In genomic region chr17:45267436-45268055, GRCh38 we compare ENCODE assay signal across 30 cellular contexts. TPM values are rescaled to one million over a fixed set of nuclear protein-coding genes. Genes with fewer than 3 reads are reported as not detected.
DNase-seq lines count a peak whose midpoint lies in the region; ATAC-seq, FAIRE-seq and TF ChIP-seq lines count a peak whose summit lies in the region.
"Had no signal": no experiment of that assay in that cellular context is flagged by ENCODE, and none has a peak within 500 bp of the region (broad histone marks: within the 10 kb centered on the region; RNA-seq: fewer than 3 reads in every experiment).

No MANE protein-coding gene starts in this region.

- WGBS in neuronal stem cell (ENCODE audit: extremely low coverage in 2 of 2, insufficient read length in 2 of 2, insufficient replicate concordance in 1 of 2), 2 donors = no CpG with 5 or more reads among the region's 10 CpGs

- no peak overlapping the region for H3K4me3 Mint-ChIP-seq in activated CD4-positive, alpha-beta T cell treated with anti-CD3 and anti-CD28 coated beads, Interleukin-2, amount 10 ng/mL, durations not matched to agents 7 days and 5 days
- H3K4me3 Mint-ChIP-seq in HFFc6 = no peak overlapping the region
- H3K4me3 Mint-ChIP-seq in activated naive CD8-positive, alpha-beta T cell treated with anti-CD3 and anti-CD28 coated beads, Interleukin-2, amount 10 ng/mL, durations not matched to agents 7 days and 5 days = no peak overlapping the region
- H3K4me3 Mint-ChIP-seq: CD8-positive, alpha-beta T cell; GM23338; neural crest cell had no signal

- H3K4me1 Mint-ChIP-seq in activated CD4-positive, alpha-beta T cell treated with anti-CD3 and anti-CD28 coated beads, Interleukin-2, amount 10 ng/mL, durations not matched to agents 7 days and 5 days = peaks cover 8% of the 10 kb centered on the region
- peaks cover 32% of the 10 kb centered on the region for H3K4me1 Mint-ChIP-seq in HFFc6 (ENCODE audit: low read depth)
- peaks cover 8% of the 10 kb centered on the region for H3K4me1 Mint-ChIP-seq in activated naive CD8-positive, alpha-beta T cell treated with anti-CD3 and anti-CD28 coated beads, Interleukin-2, amount 10 ng/mL, durations not matched to agents 7 days and 5 days

- H3K36me3 Mint-ChIP-seq in activated CD4-positive, alpha-beta T cell treated with anti-CD3 and anti-CD28 coated beads, Interleukin-2, amount 10 ng/mL, durations not matched to agents 7 days and 5 days (ENCODE audit: low read depth) = peaks cover 47% of the 10 kb centered on the region
- peaks cover 21% of the 10 kb centered on the region for H3K36me3 Mint-ChIP-seq in HFFc6 (ENCODE audit: low read depth)
- H3K36me3 Mint-ChIP-seq in activated naive CD8-positive, alpha-beta T cell treated with anti-CD3 and anti-CD28 coated beads, Interleukin-2, amount 10 ng/mL, durations not matched to agents 7 days and 5 days = peaks cover 9% of the 10 kb centered on the region

- no peak for DNase-seq in activated CD4-positive, alpha-beta T cell treated with anti-CD3 and anti-CD28 coated beads, Interleukin-2, amount 10 ng/mL, durations not matched to agents 7 days and 5 days
- DNase-seq in activated CD4-positive, alpha-beta T cell treated with anti-CD3 and anti-CD28 coated beads for 1 hour = no peak
- DNase-seq in HFFc6 (no peak), neuronal stem cell (ENCODE audit: low spot score) (no peak), lower lobe of right lung (no peak), GM19239 (ENCODE audit: insufficient read length, low spot score) (no peak)
- no peak for DNase-seq in activated naive CD8-positive, alpha-beta T cell treated with anti-CD3 and anti-CD28 coated beads, Interleukin-2, amount 10 ng/mL, durations not matched to agents 7 days and 5 days
- DNase-seq: CD8-positive, alpha-beta T cell; central memory CD4-positive, alpha-beta T cell; dermis blood vessel endothelial cell; esophagus squamous epithelium; foreskin melanocyte; NCI-H1092; NCI-H1694 treated with DMSO at 0.1 percent for 48 hours; NCI-H69; stimulated activated CD4-positive, alpha-beta T cell treated with anti-CD3 and anti-CD28 coated beads, Interleukin-12 subunit alpha, Interleukin-12 subunit beta, amount 100 ng/mL, for 4 hours; stimulated activated CD4-positive, alpha-beta T cell treated with anti-CD3 and anti-CD28 coated beads, Interleukin-4, amount 100 ng/mL, for 1 hour; SW 1271 had no signal

- no peak for ATAC-seq in activated naive CD8-positive, alpha-beta T cell treated with anti-CD3 and anti-CD28 coated beads, Interleukin-2, amount 10 ng/mL, durations not matched to agents 7 days and 5 days (ENCODE audit: low read depth)
- no peak for ATAC-seq in lower lobe of right lung
- no peak for ATAC-seq in HG02870 (IDR thresholded peaks at IDR 0.05; ENCODE audit: unreplicated experiment)
- ATAC-seq: activated CD4-positive, CD25-positive, alpha-beta regulatory T cell treated with anti-CD3 and anti-CD28 coated beads, Interleukin-2, amount 50 U/mL, for 24 hours; CD8-positive, alpha-beta T cell; GM23338; sciatic nerve had no signal

- no peak overlapping the region for H4K91ac ChIP-seq in neuronal stem cell (ENCODE audit: low read depth, low read length, poor library complexity)

- H3K4me1 ChIP-seq in neuronal stem cell (ENCODE audit: control insufficient read depth in 2 of 2, insufficient read depth in 1 of 2, low read depth in 1 of 2, low read length in 2 of 2) (peaks cover 0 to 4% of the 10 kb centered on the region in 2 donors), lower lobe of right lung (peaks cover 9% of the 10 kb centered on the region)

- no peak overlapping the region for H3K9ac ChIP-seq in neuronal stem cell (ENCODE audit: low read depth, low read length, poor library complexity)

- H2BK15ac ChIP-seq in neuronal stem cell (ENCODE audit: low read length) = no peak overlapping the region

- no peak overlapping the region for H2BK120ac ChIP-seq in neuronal stem cell (ENCODE audit: low read depth, low read length)

- peaks cover 2% of the 10 kb centered on the region for H3K79me1 ChIP-seq in neuronal stem cell (ENCODE audit: low read depth, low read length)

- H3K36me3 ChIP-seq in neuronal stem cell (replicated peaks in 1 of 2; ENCODE audit: control insufficient read depth in 2 of 2, insufficient read depth in 2 of 2, low read length in 2 of 2) (peaks cover 52 to 92% of the 10 kb centered on the region in 2 donors), lower lobe of right lung (peaks cover 94% of the 10 kb centered on the region)

- H3K27me3 Mint-ChIP-seq in activated CD4-positive, alpha-beta T cell treated with anti-CD3 and anti-CD28 coated beads, Interleukin-2, amount 10 ng/mL, durations not matched to agents 7 days and 5 days = no peaks in the 10 kb centered on the region
- H3K27me3 Mint-ChIP-seq in HFFc6 (ENCODE audit: insufficient read depth) = peaks cover 2% of the 10 kb centered on the region; the same call in 1 of the 2 replicates
- H3K27me3 Mint-ChIP-seq in activated naive CD8-positive, alpha-beta T cell treated with anti-CD3 and anti-CD28 coated beads, Interleukin-2, amount 10 ng/mL, durations not matched to agents 7 days and 5 days = no peaks in the 10 kb centered on the region

- H3K27ac Mint-ChIP-seq in activated CD4-positive, alpha-beta T cell treated with anti-CD3 and anti-CD28 coated beads, Interleukin-2, amount 10 ng/mL, durations not matched to agents 7 days and 5 days = peak overlapping the region; percentile 9
- 0 out of 2 replicates have a peak overlapping the region, but pooled peaks have one; percentile 1 for H3K27ac Mint-ChIP-seq in HFFc6
- H3K27ac Mint-ChIP-seq in activated naive CD8-positive, alpha-beta T cell treated with anti-CD3 and anti-CD28 coated beads, Interleukin-2, amount 10 ng/mL, durations not matched to agents 7 days and 5 days = peak overlapping the region; percentile 52
- H3K27ac Mint-ChIP-seq: CD8-positive, alpha-beta T cell; GM23338 had no signal

- H3K27ac ChIP-seq in neuronal stem cell (replicated peaks; ENCODE audit: low read length) (no peak overlapping the region), lower lobe of right lung (no peak overlapping the region)
- H3K27ac ChIP-seq: esophagus squamous epithelium, prostate gland, vagina had no signal

- H2BK12ac ChIP-seq in neuronal stem cell (ENCODE audit: low read length) = no peak overlapping the region

- H3K23ac ChIP-seq in neuronal stem cell (ENCODE audit: low read depth, low read length, poor library complexity) = no peak overlapping the region

- no peak overlapping the region for H2AFZ ChIP-seq in neuronal stem cell (ENCODE audit: low read length)
- H2AFZ ChIP-seq: GM23338 had no signal

- no peak overlapping the region for H2AK5ac ChIP-seq in neuronal stem cell (ENCODE audit: low read depth, low read length)

- CTCF ChIA-PET in activated CD4-positive, alpha-beta T cell treated with anti-CD3 and anti-CD28 coated beads, Interleukin-2, amount 10 ng/mL, durations not matched to agents 7 days and 5 days (lab: Charles Lee) = interaction anchor here (0.5 to 2.9 kb wide), 5 partner anchors 12 to 119 kb away, joined by 3 to 15 read pairs (median 3); no protein-coding TSS in a partner anchor

- H3K9me3 ChIP-seq in neuronal stem cell (replicated peaks in 1 of 2; ENCODE audit: control insufficient read depth in 2 of 2, insufficient read depth in 1 of 2, low read depth in 1 of 2, low read length in 2 of 2) (no peaks in the 10 kb centered on the region), lower lobe of right lung (no peaks in the 10 kb centered on the region)
- H3K9me3 ChIP-seq: esophagus squamous epithelium, prostate gland, vagina had no signal

- no peaks in the 10 kb centered on the region for H3K9me3 Mint-ChIP-seq in activated CD4-positive, alpha-beta T cell treated with anti-CD3 and anti-CD28 coated beads, Interleukin-2, amount 10 ng/mL, durations not matched to agents 7 days and 5 days
- no peaks in the 10 kb centered on the region for H3K9me3 Mint-ChIP-seq in HFFc6
- H3K9me3 Mint-ChIP-seq in activated naive CD8-positive, alpha-beta T cell treated with anti-CD3 and anti-CD28 coated beads, Interleukin-2, amount 10 ng/mL, durations not matched to agents 7 days and 5 days = no peaks in the 10 kb centered on the region
- H3K9me3 Mint-ChIP-seq: CD8-positive, alpha-beta T cell; GM23338; neural crest cell had no signal

- FAIRE-seq in GM19239 (lab: Jason Lieb, UNC) = no peak
- FAIRE-seq: endometrium, RCC 7860 had no signal

- H3K18ac ChIP-seq in neuronal stem cell (ENCODE audit: low read length) = peak overlapping the region; percentile 52

- no peak overlapping the region for H3K4me3 ChIP-seq in neuronal stem cell (ENCODE audit: low read length in 2 of 2)
- no peak overlapping the region for H3K4me3 ChIP-seq in lower lobe of right lung
- H3K4me3 ChIP-seq: esophagus squamous epithelium, GM23338, prostate gland, vagina had no signal

- H3K14ac ChIP-seq in neuronal stem cell (ENCODE audit: low read length) = no peak overlapping the region

- POLR2A ChIA-PET in activated CD4-positive, alpha-beta T cell treated with anti-CD3 and anti-CD28 coated beads, Interleukin-2, amount 10 ng/mL, durations not matched to agents 7 days and 5 days (lab: Charles Lee) = no interaction called here
- POLR2A ChIA-PET in activated naive CD8-positive, alpha-beta T cell treated with anti-CD3 and anti-CD28 coated beads, Interleukin-2, amount 10 ng/mL, durations not matched to agents 7 days and 5 days (lab: Charles Lee) = interaction anchor here (1.8 kb wide), 1 partner anchor 11 kb away, joined by 7 read pairs; no protein-coding TSS in a partner anchor

- no peak overlapping the region for H3K4ac ChIP-seq in neuronal stem cell (ENCODE audit: low read length)

- intact Hi-C loops in lower lobe of right lung (cut with DNase I) = no loop called here

- TF ChIP-seq CTCF in HFFc6 (IDR thresholded peaks at IDR 0.05) (no peak), lower lobe of right lung (IDR thresholded peaks at IDR 0.05) (no peak)

- no peak overlapping the region for H3K4me2 ChIP-seq in neuronal stem cell (ENCODE audit: insufficient read depth, low read length, poor library complexity, severe bottlenecking)
- H3K4me2 ChIP-seq: GM23338 had no signal

- no peak overlapping the region for H4K8ac ChIP-seq in neuronal stem cell (ENCODE audit: low read depth, low read length)

- H3K27me3 ChIP-seq in neuronal stem cell (ENCODE audit: control insufficient read depth in 3 of 3, insufficient read depth in 3 of 3, low read depth in 1 of 3, low read length in 3 of 3) = no peaks in the 10 kb centered on the region
- H3K27me3 ChIP-seq in lower lobe of right lung (ENCODE audit: low read depth) = no peaks in the 10 kb centered on the region
- H3K27me3 ChIP-seq: esophagus squamous epithelium, vagina had no signal

- H2BK5ac ChIP-seq in neuronal stem cell (ENCODE audit: low read length) = no peak overlapping the region

RNA-seq across cellular contexts. Expression of gene SPATA32, which starts 5.7 kb away (rescaled TPM):
- total RNA-seq in activated CD4-positive, alpha-beta T cell treated with anti-CD3 and anti-CD28 coated beads, Interleukin-2, amount 10 ng/mL, durations not matched to agents 7 days and 5 days = under 1 TPM; 0.27 to 0.67 TPM
- total RNA-seq in HFFc6 (2021; fragmentation: NEBNext Ultra II Directional; extraction: Animal tissue kit (Norgen Biotek cat#: 25700)) = under 1 TPM in 1 of 6 experiments, not detected in 5; 0.11 TPM
- under 1 TPM; 0.53 to 0.65 TPM for total RNA-seq in activated naive CD8-positive, alpha-beta T cell treated with anti-CD3 and anti-CD28 coated beads, Interleukin-2, amount 10 ng/mL, durations not matched to agents 7 days and 5 days
- polyA plus RNA-seq in neuronal stem cell (2013, experiment 1 of 2) = 0.04 TPM
- 0.01 TPM for polyA plus RNA-seq in neuronal stem cell (2013, experiment 2 of 2)
- total RNA-seq in lower lobe of right lung = not detected
- total RNA-seq: A172, dermis blood vessel endothelial cell, esophagus squamous epithelium, GM23338, lung microvascular endothelial cell, mucosa of gallbladder, sciatic nerve, vagina had no signal
- polyA plus RNA-seq: GM23338 had no signal

RNA-seq across cellular contexts. Expression of gene FMNL1, which starts 45.9 kb away (rescaled TPM):
- total RNA-seq in activated CD4-positive, alpha-beta T cell treated with anti-CD3 and anti-CD28 coated beads, Interleukin-2, amount 10 ng/mL, durations not matched to agents 7 days and 5 days = 100 to 1,000 TPM; 391 to 410 TPM
- total RNA-seq in HFFc6 (2021; fragmentation: NEBNext Ultra II Directional; extraction: Animal tissue kit (Norgen Biotek cat#: 25700)) = 1 to 10 TPM; 1.6 to 8.0 (median 6.0) TPM
- total RNA-seq in activated naive CD8-positive, alpha-beta T cell treated with anti-CD3 and anti-CD28 coated beads, Interleukin-2, amount 10 ng/mL, durations not matched to agents 7 days and 5 days = 100 to 1,000 TPM; 408 to 411 TPM
- polyA plus RNA-seq in neuronal stem cell (2013, experiment 1 of 2) = 2.8 TPM
- polyA plus RNA-seq in neuronal stem cell (2013, experiment 2 of 2) = 2.9 TPM
- total RNA-seq in lower lobe of right lung = 87.0 TPM

RNA-seq across cellular contexts. Expression of gene MAP3K14, which starts 49.3 kb away (rescaled TPM):
- total RNA-seq in activated CD4-positive, alpha-beta T cell treated with anti-CD3 and anti-CD28 coated beads, Interleukin-2, amount 10 ng/mL, durations not matched to agents 7 days and 5 days = 10 to 100 TPM; 25.8 to 26.0 TPM
- total RNA-seq in HFFc6 (2021; fragmentation: NEBNext Ultra II Directional; extraction: Animal tissue kit (Norgen Biotek cat#: 25700)) = 1 to 10 TPM; 5.6 to 8.8 (median 6.6) TPM
- 10 to 100 TPM; 25.9 to 33.7 TPM for total RNA-seq in activated naive CD8-positive, alpha-beta T cell treated with anti-CD3 and anti-CD28 coated beads, Interleukin-2, amount 10 ng/mL, durations not matched to agents 7 days and 5 days
- polyA plus RNA-seq in neuronal stem cell (2013, experiment 1 of 2) = 3.2 TPM
- 3.2 TPM for polyA plus RNA-seq in neuronal stem cell (2013, experiment 2 of 2)
- total RNA-seq in lower lobe of right lung = 9.3 TPM

Comparison
In these comparisons a context has a peak if more than half of its experiments do, and no peak if none do; other contexts are left out.
1. H3K27ac Mint-ChIP-seq: peak in every context shown above with its lines; median percentile 52 in activated naive CD8-positive, alpha-beta T cell treated with anti-CD3 and anti-CD28 coated beads, Interleukin-2, amount 10 ng/mL, durations not matched to agents 7 days and 5 days; 9 in activated CD4-positive, alpha-beta T cell treated with anti-CD3 and anti-CD28 coated beads, Interleukin-2, amount 10 ng/mL, durations not matched to agents 7 days and 5 days; 1 in HFFc6.